In genomic region chr18:65081786-65082185, GRCh38 we compare ENCODE assay signal across 7 cellular contexts.
"Had no signal": no experiment of that assay in that cellular context is flagged by ENCODE, and none has a peak within 500 bp of the region (broad histone marks: within the 10 kb centered on the region; RNA-seq: fewer than 3 reads in every experiment).

No MANE protein-coding gene starts in this region.

- H3K4me1 Mint-ChIP-seq: IgD-negative memory B cell had no signal

- H3K4me3 Mint-ChIP-seq: IgD-negative memory B cell had no signal

- H3K27me3 Mint-ChIP-seq: IgD-negative memory B cell had no signal

- H3K36me3 Mint-ChIP-seq: IgD-negative memory B cell had no signal

- H3K27ac ChIP-seq: HL-60 had no signal

- H3K4me3 ChIP-seq: K562 had no signal

- H3K27ac Mint-ChIP-seq: IgD-negative memory B cell had no signal

- DNase-seq: IMR-90, KBM-7, KG1 had no signal

- H3K9me3 Mint-ChIP-seq: IgD-negative memory B cell had no signal

- ATAC-seq: HepG2, K562 had no signal
